Comparison of ENCODE assay signal across 18 cellular contexts in the genomic region with DNA sequence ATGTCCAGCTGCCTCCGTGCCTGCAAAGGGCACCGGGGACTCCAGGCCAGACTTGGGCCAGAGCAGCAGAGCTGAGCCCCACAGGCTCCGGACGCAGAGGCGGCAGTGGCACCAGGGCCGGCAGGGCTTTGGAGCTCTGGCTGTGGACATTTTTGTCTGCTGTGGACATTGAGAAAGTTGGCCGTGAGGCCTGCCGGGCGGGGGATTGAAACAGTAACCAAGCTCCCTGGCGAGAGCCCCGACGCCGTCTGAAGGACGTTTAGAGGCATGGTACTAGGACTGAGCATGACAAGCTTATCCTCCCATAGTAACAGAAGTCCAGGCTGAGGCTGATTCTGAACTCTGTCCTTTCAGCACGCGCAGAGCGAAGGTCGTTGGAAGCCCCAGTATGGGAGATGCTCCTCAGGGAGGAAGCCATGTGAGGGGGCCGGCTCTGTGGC.
"Had no signal": no experiment of that assay in that cellular context is flagged by ENCODE, and none has a peak within 500 bp of the region (broad histone marks: within the 10 kb centered on the region; RNA-seq: fewer than 3 reads in every experiment).

No MANE protein-coding gene starts in this region.

- H3K4me3 ChIP-seq: body of pancreas, esophagus squamous epithelium, lung, transverse colon, vagina had no signal

- H3K27ac ChIP-seq: body of pancreas, esophagus squamous epithelium, parathyroid adenoma, skin epidermis, transverse colon, vagina, WERI-Rb-1 had no signal

- H3K27me3 ChIP-seq: body of pancreas, esophagus squamous epithelium, heart right ventricle, transverse colon, vagina had no signal

- H3K36me3 ChIP-seq: esophagus squamous epithelium, heart right ventricle, transverse colon, vagina, WERI-Rb-1 had no signal

- ATAC-seq: body of pancreas; left colon; natural killer cell treated with Interleukin-12 subunit alpha and Interleukin-12 subunit beta and Interleukin-15 and Interleukin-18, amount 100 ng/mL, for 72 hours had no signal

- H3K9me3 ChIP-seq: body of pancreas, esophagus squamous epithelium, transverse colon, vagina had no signal

- H3K4me1 ChIP-seq: body of pancreas, esophagus squamous epithelium, heart right ventricle, parathyroid adenoma, transverse colon, vagina had no signal

- DNase-seq: activated CD4-positive, alpha-beta T cell treated with anti-CD3 and anti-CD28 coated beads for 1 hour; activated naive CD4-positive, alpha-beta T cell treated with Interleukin-2 at 50 U/mL for 16 hours; activated naive CD8-positive, alpha-beta T cell treated with anti-CD3 and anti-CD28 coated beads, Interleukin-2, amount 10 ng/mL, durations not matched to agents 7 days and 5 days; amygdala; dermis blood vessel endothelial cell; effector memory CD4-positive, alpha-beta T cell; esophagus squamous epithelium; heart right ventricle; immature natural killer cell; left colon; transverse colon; WERI-Rb-1 had no signal
